Comparison of ENCODE assay signal across 8 cellular contexts in the genomic region with DNA sequence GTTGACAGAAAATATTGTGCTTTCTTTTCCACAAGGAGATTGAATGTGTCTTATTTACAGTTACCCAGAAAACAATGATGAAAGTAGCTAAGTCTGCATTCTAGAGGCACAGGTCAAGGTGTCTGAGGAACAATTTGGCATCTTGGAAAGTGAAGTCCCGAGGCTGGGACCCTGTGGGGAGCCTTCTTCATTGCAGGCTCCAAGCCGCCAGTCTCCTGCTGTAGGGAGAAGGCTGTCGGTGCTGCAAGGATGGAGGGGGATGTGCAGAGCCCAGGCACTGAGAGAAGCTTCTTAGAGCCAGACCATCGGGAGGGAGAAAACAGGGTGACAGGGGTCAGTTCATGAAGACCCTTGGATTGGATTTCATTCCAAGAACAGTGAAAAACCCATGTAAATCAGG.
"Had no signal": no experiment of that assay in that cellular context is flagged by ENCODE, and none has a peak within 500 bp of the region (broad histone marks: within the 10 kb centered on the region; RNA-seq: fewer than 3 reads in every experiment).

No MANE protein-coding gene starts in this region.

- FAIRE-seq: G401.6, GM12878, GM12891, GM12892, GM18507, GM19239 had no signal

- DNase-seq: GDM1, GF-D8 had no signal

- H3K4me3 ChIP-seq: GM12878 had no signal

- ATAC-seq: GM12878 had no signal
